12 cellular contexts compared by ENCODE assay signal in genomic region chr5:125349432-125349831, GRCh38.
DNase-seq lines count a peak whose midpoint lies in the region; ATAC-seq, FAIRE-seq and TF ChIP-seq lines count a peak whose summit lies in the region.
"Had no signal": no experiment of that assay in that cellular context is flagged by ENCODE, and none has a peak within 500 bp of the region (broad histone marks: within the 10 kb centered on the region; RNA-seq: fewer than 3 reads in every experiment).

No MANE protein-coding gene starts in this region.

- no peak for FAIRE-seq in H1 (lab: Jason Lieb, UNC)

- no peak overlapping the region for H3K18ac ChIP-seq in H1 (ENCODE audit: extremely low read depth, low read length)

- intact Hi-C loops in Right ventricle myocardium inferior (cut with DNase I) (no loop called here), left lung (cut with DNase I) (no loop called here), psoas muscle (cut with DNase I) (no loop called here), adrenal gland (cut with DNase I) (no loop called here)

- H4K20me1 ChIP-seq in H1 (replicated peaks in 1 of 2; ENCODE audit: control insufficient read depth in 1 of 2, insufficient read depth in 2 of 2, low read length in 2 of 2), result no peaks in the 10 kb centered on the region

- TF ChIP-seq CTCF in right atrium auricular region (IDR thresholded peaks at IDR 0.05), result no peak
- peak in 1 of 3 experiments; percentile 9; a peak in 1 of 4 replicates for TF ChIP-seq CTCF in H1 (IDR thresholded peaks at IDR 0.05; ENCODE audit: control extremely low read depth in 1 of 3, insufficient read depth in 1 of 3, low read depth in 1 of 3, low read length in 3 of 3)
- no peak for TF ChIP-seq CTCF in left lung (IDR thresholded peaks at IDR 0.05)
- TF ChIP-seq CTCF in psoas muscle (IDR thresholded peaks at IDR 0.05), result no peak
- TF ChIP-seq CTCF in adrenal gland (IDR thresholded peaks at IDR 0.05), result peak in 1 of 6 experiments; percentile 9

- peak overlapping the region; percentile 4 to 23; a peak in 1 of 4 replicates for H3K4me2 ChIP-seq in H1 (ENCODE audit: insufficient read depth in 1 of 2, low read depth in 2 of 2, low read length in 2 of 2)

- TF ChIP-seq EP300 in H1 (IDR thresholded peaks at IDR 0.05; ENCODE audit: borderline replicate concordance in 1 of 2, low read depth in 2 of 2, low read length in 2 of 2), result no peak

- H3K23me2 ChIP-seq in H1 (ENCODE audit: low read depth, low read length), result no peaks in the 10 kb centered on the region

- WGBS in H1 (ENCODE audit: extremely low coverage in 1 of 2, insufficient coverage in 1 of 2, insufficient read length in 1 of 2, insufficient replicate concordance in 2 of 2, low coverage in 1 of 2, low lambda C conversion rate in 2 of 2, missing lambda C conversion rate in 1 of 2), 2 experiments, result 45% methylated on average over 6 of the region's 6 CpGs; no CpG with 5 or more reads in 1 of the 2 experiments
- WGBS in psoas muscle, 3 donors, result 23 to 42% (median 27%) methylated on average over 6 of the region's 6 CpGs
- 58 to 73% (median 65%) methylated on average over 6 of the region's 6 CpGs for WGBS in adrenal gland, 4 donors

- no peaks in the 10 kb centered on the region for H3K79me2 ChIP-seq in H1 (ENCODE audit: control insufficient read depth in 1 of 2, insufficient read depth in 2 of 2, low read length in 2 of 2)

- H3K4me3 ChIP-seq in right atrium auricular region, result no peak overlapping the region
- no peak overlapping the region for H3K4me3 ChIP-seq in H1 (ENCODE audit: extremely low read depth in 1 of 4, insufficient read depth in 2 of 4, low read depth in 3 of 4, low read length in 4 of 4)
- no peak overlapping the region for H3K4me3 ChIP-seq in left lung
- H3K4me3 ChIP-seq in psoas muscle, result no peak overlapping the region
- no peak overlapping the region for H3K4me3 ChIP-seq in adrenal gland

- TF ChIP-seq POLR2A in H1 (IDR thresholded peaks at IDR 0.05; ENCODE audit: control extremely low read depth in 1 of 2, low read depth in 2 of 2, low read length in 2 of 2) (no peak), adrenal gland (IDR thresholded peaks at IDR 0.05) (no peak)

- H3K27ac ChIP-seq in right atrium auricular region (no peak overlapping the region), H1 (ENCODE audit: low read depth, low read length) (no peak overlapping the region), left lung (no peak overlapping the region), psoas muscle (no peak overlapping the region), adrenal gland (no peak overlapping the region)

- CTCF ChIA-PET in H1 (lab: Charles Lee; ENCODE audit: partially characterized antibody), result no interaction called here

- DNase-seq in Right ventricle myocardium inferior (ENCODE audit: missing footprints) (no peak), right atrium auricular region (ENCODE audit: low spot score) (no peak), H1 (ENCODE audit: low read depth in 1 of 2, low spot score in 2 of 2) (no peak), left lung (no peak), NCI-H446 (lab: John Stamatoyannopoulos, UW) (no peak), psoas muscle (no peak), adrenal gland (no peak)
- DNase-seq: activated CD4-positive, CD25-positive, alpha-beta regulatory T cell treated with anti-CD3 and anti-CD28 coated beads, Interleukin-2, amount 50 U/mL, for 72 hours; activated naive CD4-positive, alpha-beta T cell treated with Interleukin-2 at 50 U/mL for 16 hours; NCI-H82 had no signal

- peaks cover 0 to 14% of the 10 kb centered on the region in 2 donors for H3K4me1 ChIP-seq in right atrium auricular region
- peaks cover 7 to 19% (median 11%) of the 10 kb centered on the region in 4 experiments; a peak in 6 of 7 replicates for H3K4me1 ChIP-seq in H1 (replicated peaks in 1 of 4; ENCODE audit: control insufficient read depth in 3 of 4, insufficient read depth in 4 of 4, low read length in 3 of 4)
- peaks cover 0 to 8% of the 10 kb centered on the region in 2 donors for H3K4me1 ChIP-seq in left lung
- no peaks in the 10 kb centered on the region for H3K4me1 ChIP-seq in psoas muscle
- H3K4me1 ChIP-seq in adrenal gland (replicated peaks in 1 of 2), result no peaks in the 10 kb centered on the region

- ATAC-seq in Right ventricle myocardium inferior (peak; percentile 55), left lung (peak; percentile 73), HG02588 (IDR thresholded peaks at IDR 0.05; ENCODE audit: unreplicated experiment) (no peak), psoas muscle (no peak)
- ATAC-seq: HCT116 had no signal

- no peak overlapping the region for H4K5ac ChIP-seq in H1 (ENCODE audit: insufficient read length, low read depth, low read length)

- no peak overlapping the region for H3K23ac ChIP-seq in H1 (ENCODE audit: insufficient read length)

- H3K9me3 ChIP-seq in right atrium auricular region (no peaks in the 10 kb centered on the region), H1 (ENCODE audit: insufficient read depth in 2 of 2, low read depth in 1 of 2, low read length in 1 of 2) (no peaks in the 10 kb centered on the region), left lung (no peaks in the 10 kb centered on the region), psoas muscle (no peaks in the 10 kb centered on the region), adrenal gland (replicated peaks in 1 of 3) (no peaks in the 10 kb centered on the region)

- no peaks in the 10 kb centered on the region for H3K27me3 ChIP-seq in right atrium auricular region
- peaks cover 0 to 2% (median 0%) of the 10 kb centered on the region in 4 experiments; a peak in 1 of 7 replicates for H3K27me3 ChIP-seq in H1 (replicated peaks in 1 of 4; ENCODE audit: control insufficient read depth in 3 of 4, extremely low read depth in 1 of 4, insufficient read depth in 3 of 4, low read length in 3 of 4)
- H3K27me3 ChIP-seq in left lung, result no peaks in the 10 kb centered on the region
- no peaks in the 10 kb centered on the region for H3K27me3 ChIP-seq in psoas muscle (ENCODE audit: insufficient read depth in 3 of 3, low read length in 2 of 3)
- no peaks in the 10 kb centered on the region for H3K27me3 ChIP-seq in adrenal gland

- peak overlapping the region; percentile 12; the same call in 1 of the 2 replicates for H2BK5ac ChIP-seq in H1 (ENCODE audit: low read depth, low read length)

- H3K36me3 ChIP-seq in right atrium auricular region, result no peaks in the 10 kb centered on the region
- H3K36me3 ChIP-seq in H1 (ENCODE audit: control insufficient read depth in 2 of 4, insufficient read depth in 4 of 4, low read length in 3 of 4), result no peaks in the 10 kb centered on the region
- H3K36me3 ChIP-seq in left lung, result no peaks in the 10 kb centered on the region
- no peaks in the 10 kb centered on the region for H3K36me3 ChIP-seq in psoas muscle (ENCODE audit: insufficient read depth in 1 of 2, low read depth in 1 of 2)
- no peaks in the 10 kb centered on the region for H3K36me3 ChIP-seq in adrenal gland (replicated peaks in 1 of 2)

- no peak overlapping the region for H4K91ac ChIP-seq in H1 (replicated peaks; ENCODE audit: insufficient read length, low read length)

- no peak overlapping the region for H3K14ac ChIP-seq in H1 (ENCODE audit: insufficient read length)

- 0 out of 2 replicates have a peak overlapping the region, but pooled peaks have one; percentile 10 for H2BK20ac ChIP-seq in H1 (ENCODE audit: low read length)

- H2BK12ac ChIP-seq in H1 (ENCODE audit: low read depth, low read length), result peak overlapping the region; percentile 41; the same call in 1 of the 2 replicates

- no peak overlapping the region for H4K8ac ChIP-seq in H1 (ENCODE audit: extremely low read depth, insufficient read depth, low read length)

- no peaks in the 10 kb centered on the region for H3K79me1 ChIP-seq in H1 (ENCODE audit: low read depth, low read length)

- no peak overlapping the region for H3K56ac ChIP-seq in H1 (replicated peaks; ENCODE audit: insufficient read length, low read depth, low read length)

- POLR2A ChIA-PET in H1 (lab: Charles Lee; ENCODE audit: partially characterized antibody), result interaction anchor here (1.4 to 1.6 kb wide), 2 partner anchors 32 to 62 kb away, joined by 3 read pairs; no protein-coding TSS in a partner anchor

- no peak overlapping the region for H3K9ac ChIP-seq in H1 (replicated peaks in 1 of 4; ENCODE audit: extremely low read depth in 1 of 4, low read depth in 3 of 4, low read length in 3 of 4)

- H2BK120ac ChIP-seq in H1 (replicated peaks; ENCODE audit: low read depth, low read length), result no peak overlapping the region

- H3K4ac ChIP-seq in H1 (replicated peaks; ENCODE audit: insufficient read length, low read depth, low read length), result no peak overlapping the region

- no peak overlapping the region for H2AFZ ChIP-seq in H1 (ENCODE audit: low read length)

- no peak; a peak in 1 of 4 replicates for TF ChIP-seq RAD21 in H1 (IDR thresholded peaks at IDR 0.05 in 1 of 2, conservative IDR thresholded peaks at IDR 0.05 in 1 of 2; ENCODE audit: low read depth in 2 of 2, low read length in 2 of 2)

- no peak overlapping the region for H2BK15ac ChIP-seq in H1 (ENCODE audit: low read length)

- H2AK5ac ChIP-seq in H1 (ENCODE audit: low read depth, low read length), result no peak overlapping the region

TF ChIP-seq in H1, 55 proteins besides CTCF, POLR2A, EP300 and RAD21:
- TF ChIP-seq SRF (IDR thresholded peaks at IDR 0.05; ENCODE audit: low read depth, low read length) (no peak), HDAC2 (IDR thresholded peaks at IDR 0.05; ENCODE audit: borderline replicate concordance in 1 of 2, low read depth in 2 of 2, low read length in 2 of 2) (no peak), TAF7 (optimal IDR thresholded peaks at IDR 0.05; ENCODE audit: borderline replicate concordance, low read depth, low read length) (no peak), HDAC6 (IDR thresholded peaks at IDR 0.05; ENCODE audit: low read depth, low read length) (no peak), SP1 (IDR thresholded peaks at IDR 0.05; ENCODE audit: low read depth, low read length) (no peak), BCL11A (IDR thresholded peaks at IDR 0.05; ENCODE audit: low read depth in 2 of 2, low read length in 2 of 2) (no peak), KDM1A (IDR thresholded peaks at IDR 0.05; ENCODE audit: borderline replicate concordance, low read length) (no peak), CHD2 (IDR thresholded peaks at IDR 0.05; ENCODE audit: low read length) (no peak), ATF3 (IDR thresholded peaks at IDR 0.05; ENCODE audit: insufficient read depth, low read depth, low read length) (no peak), NANOG (IDR thresholded peaks at IDR 0.05; ENCODE audit: insufficient read depth, low read depth, low read length, poor library complexity, severe bottlenecking) (no peak)

Comparison
In these comparisons a context has a peak if more than half of its experiments do, and no peak if none do; other contexts are left out.
1. ATAC-seq: peak in Right ventricle myocardium inferior (single experiment) and left lung (single experiment); none in HG02588 (single experiment) and psoas muscle (0 of 4).